Comparison of ENCODE assay signal across 15 cellular contexts in the genomic region with DNA sequence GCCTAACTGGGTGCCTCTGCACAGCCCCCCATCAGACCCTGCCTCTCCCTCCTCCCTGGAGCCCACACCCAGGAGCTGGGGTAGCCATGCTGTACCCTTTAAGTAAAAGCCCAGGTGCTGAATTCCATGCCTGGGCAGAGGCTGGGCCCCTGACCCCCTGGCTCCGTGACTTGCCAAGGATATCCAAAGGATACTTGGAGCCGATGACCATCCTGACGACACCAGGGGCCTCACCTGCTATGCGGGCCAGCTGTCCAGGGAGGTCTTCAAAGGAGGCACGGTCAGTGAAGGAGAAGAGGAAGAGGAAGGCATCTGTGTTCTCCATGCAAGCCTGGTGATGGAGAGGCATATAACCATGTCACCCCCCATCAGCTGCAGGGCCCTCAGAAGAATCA. TPM values are rescaled to one million over a fixed set of nuclear protein-coding genes. Genes with fewer than 3 reads are reported as not detected.
A peak's percentile ranks its signal among the peaks of the same experiment; 100 is the strongest.
DNase-seq lines count a peak whose midpoint lies in the region; ATAC-seq and TF ChIP-seq lines count a peak whose summit lies in the region.
"Had no signal": no experiment of that assay in that cellular context is flagged by ENCODE, and none has a peak within 500 bp of the region (broad histone marks: within the 10 kb centered on the region; RNA-seq: fewer than 3 reads in every experiment).

No MANE protein-coding gene starts in this region.

- H3K79me1 ChIP-seq in mesenchymal stem cell (replicated peaks; ENCODE audit: low read length, poor library complexity, severe bottlenecking), result peaks cover 5% of the 10 kb centered on the region

- H4K8ac ChIP-seq in mesenchymal stem cell (ENCODE audit: low read length), result no peak overlapping the region

- peaks cover 17% of the 10 kb centered on the region for H3K4me1 ChIP-seq in CD8-positive, alpha-beta memory T cell (ENCODE audit: insufficient read depth, low read length)
- H3K4me1 ChIP-seq in mesenchymal stem cell (ENCODE audit: control insufficient read depth, insufficient read depth, low read depth, low read length), result peaks cover 28% of the 10 kb centered on the region

- no peak overlapping the region for H3K4me3 Mint-ChIP-seq in CD8-positive, alpha-beta memory T cell
- no peak overlapping the region for H3K4me3 Mint-ChIP-seq in type B pancreatic cell
- H3K4me3 Mint-ChIP-seq: B cell; CD4-positive, alpha-beta T cell; H9 had no signal

- POLR2A ChIA-PET in CD8-positive, alpha-beta memory T cell (lab: Charles Lee), result no interaction called here
- POLR2A ChIA-PET in RWPE1 (lab: Yijun Ruan, JAX; ENCODE audit: low non-redundant PET), result no interaction called here

- no peak overlapping the region for H3K4me2 ChIP-seq in mesenchymal stem cell (ENCODE audit: low read length, poor library complexity, severe bottlenecking)

- CTCF ChIA-PET in CD8-positive, alpha-beta memory T cell (lab: Charles Lee), result interaction anchor here (1.3 to 1.4 kb wide), 2 partner anchors 14 to 16 kb away, joined by 3 read pairs; no protein-coding TSS in a partner anchor
- CTCF ChIA-PET in RWPE1 (lab: Yijun Ruan, JAX), result no interaction called here

- peaks cover 0 to 13% (median 5%) of the 10 kb centered on the region in 3 donors for H3K36me3 Mint-ChIP-seq in CD8-positive, alpha-beta memory T cell
- H3K36me3 Mint-ChIP-seq in type B pancreatic cell, result no peaks in the 10 kb centered on the region

- H3K36me3 ChIP-seq in CD8-positive, alpha-beta memory T cell (ENCODE audit: insufficient read depth, low read length), result no peaks in the 10 kb centered on the region
- H3K36me3 ChIP-seq in mesenchymal stem cell (ENCODE audit: control insufficient read depth in 1 of 2, insufficient read depth in 2 of 2, low read depth in 1 of 2, low read length in 2 of 2), result peaks cover 3 to 14% of the 10 kb centered on the region in 2 experiments

- H2BK15ac ChIP-seq in mesenchymal stem cell (ENCODE audit: low read depth, poor library complexity, severe bottlenecking), result no peak overlapping the region

- H3K27me3 Mint-ChIP-seq in CD8-positive, alpha-beta memory T cell, result peaks cover 15% of the 10 kb centered on the region in 2 donors
- peaks cover 24% of the 10 kb centered on the region for H3K27me3 Mint-ChIP-seq in type B pancreatic cell

- H2BK5ac ChIP-seq in mesenchymal stem cell (ENCODE audit: low read depth, low read length, poor library complexity, severe bottlenecking), result no peak overlapping the region

- peaks cover 15 to 21% (median 18%) of the 10 kb centered on the region in 3 donors for H3K4me1 Mint-ChIP-seq in CD8-positive, alpha-beta memory T cell
- peaks cover 9% of the 10 kb centered on the region for H3K4me1 Mint-ChIP-seq in type B pancreatic cell (ENCODE audit: unreplicated experiment)

- no peak overlapping the region for H3K4ac ChIP-seq in mesenchymal stem cell (ENCODE audit: low read depth in 1 of 2, low read length in 2 of 2)

- H3K27ac Mint-ChIP-seq in CD8-positive, alpha-beta memory T cell, result peak overlapping the region in 1 of 8 donors; percentile 36
- H3K27ac Mint-ChIP-seq in type B pancreatic cell, result peak overlapping the region; percentile 56
- H3K27ac Mint-ChIP-seq: B cell; CD4-positive, alpha-beta T cell had no signal

- H3K9ac ChIP-seq in mesenchymal stem cell (ENCODE audit: low read length), result no peak overlapping the region

- ATAC-seq in GM19395 (IDR thresholded peaks at IDR 0.05; ENCODE audit: unreplicated experiment), result no peak
- no peak for ATAC-seq in HG03039 (IDR thresholded peaks at IDR 0.05; ENCODE audit: unreplicated experiment)

- no peak overlapping the region for H3K14ac ChIP-seq in mesenchymal stem cell (ENCODE audit: low read length in 2 of 2)

- no peak overlapping the region for H2AFZ ChIP-seq in mesenchymal stem cell (ENCODE audit: low read depth, low read length)

- TF ChIP-seq CTCF in RWPE1 (conservative IDR thresholded peaks at IDR 0.05; ENCODE audit: low read depth), result no peak
- no peak for TF ChIP-seq CTCF in type B pancreatic cell (conservative IDR thresholded peaks at IDR 0.05)

- no peak overlapping the region for H2BK120ac ChIP-seq in mesenchymal stem cell (ENCODE audit: low read depth, low read length)

- no peak overlapping the region for H3K18ac ChIP-seq in mesenchymal stem cell (ENCODE audit: low read depth in 1 of 2, low read length in 2 of 2)

- no peaks in the 10 kb centered on the region for H3K9me3 Mint-ChIP-seq in CD8-positive, alpha-beta memory T cell
- H3K9me3 Mint-ChIP-seq in type B pancreatic cell, result no peaks in the 10 kb centered on the region
- H3K9me3 Mint-ChIP-seq: CD4-positive, alpha-beta T cell; H9 had no signal

- H3K27me3 ChIP-seq in CD8-positive, alpha-beta memory T cell (ENCODE audit: insufficient read depth, low read length, poor library complexity, severe bottlenecking), result peaks cover 3% of the 10 kb centered on the region
- H3K27me3 ChIP-seq in mesenchymal stem cell (ENCODE audit: control insufficient read depth in 1 of 2, insufficient read depth in 1 of 2, low read length in 2 of 2), result peaks cover 15% of the 10 kb centered on the region in 2 experiments

- peak overlapping the region; percentile 37 for H4K91ac ChIP-seq in mesenchymal stem cell (ENCODE audit: low read length)

- H2BK12ac ChIP-seq in mesenchymal stem cell (ENCODE audit: low read length in 2 of 2), result no peak overlapping the region

- H3K4me3 ChIP-seq in CD8-positive, alpha-beta memory T cell (ENCODE audit: low read length), result no peak overlapping the region
- no peak overlapping the region for H3K4me3 ChIP-seq in mesenchymal stem cell (ENCODE audit: insufficient read depth in 1 of 2, low read depth in 1 of 2, low read length in 2 of 2)

- H2AK5ac ChIP-seq in mesenchymal stem cell (ENCODE audit: low read length, severe bottlenecking), result peak overlapping the region; percentile 6

- 94% methylated on average over 5 of the region's 5 CpGs for WGBS in mesenchymal stem cell

- H3K9me3 ChIP-seq in CD8-positive, alpha-beta memory T cell (ENCODE audit: low read length), result no peaks in the 10 kb centered on the region
- peaks cover 3% of the 10 kb centered on the region for H3K9me3 ChIP-seq in mesenchymal stem cell (ENCODE audit: control insufficient read depth, low read length)

- peak overlapping the region; percentile 62 for H3K27ac ChIP-seq in CD8-positive, alpha-beta memory T cell (ENCODE audit: low read depth, low read length)
- H3K27ac ChIP-seq in RWPE1 (peak overlapping the region; percentile 3; the same call in 1 of the 2 replicates), mesenchymal stem cell (ENCODE audit: low read length, poor library complexity, severe bottlenecking) (no peak overlapping the region)
- H3K27ac ChIP-seq: HL-60 had no signal

- no peak overlapping the region for H3K23ac ChIP-seq in mesenchymal stem cell (ENCODE audit: low read length in 2 of 2)

- DNase-seq in CD8-positive, alpha-beta memory T cell, result peak in 1 of 5 donors; percentile 42
- DNase-seq in RWPE1 (ENCODE audit: low spot score) (no peak), mesenchymal stem cell (no peak), type B pancreatic cell (ENCODE audit: extremely low spot score, unreplicated experiment) (no peak), HPDE6-E6E7 (ENCODE audit: extremely low spot score) (no peak)
- DNase-seq: C1 segment of cervical spinal cord; CD4-positive, alpha-beta T cell; DND-41; GDM1; GOT3; H9 had no signal

RNA-seq across cellular contexts. Expression of gene CPLANE2, which starts 4.7 kb away (rescaled TPM):
- total RNA-seq in CD8-positive, alpha-beta memory T cell, result 1 to 10 TPM; 5.2 to 5.6 TPM
- polyA plus RNA-seq in CD8-positive, alpha-beta memory T cell, result 2.6 TPM
- polyA plus RNA-seq in mesenchymal stem cell (2013, experiment 1 of 2), result 3.3 TPM
- polyA plus RNA-seq in mesenchymal stem cell (2013, experiment 2 of 2), result 2.7 TPM
- total RNA-seq in type B pancreatic cell (ENCODE audit: low replicate concordance), result 11.1 and 12.9 TPM in 2 replicates

RNA-seq across cellular contexts. Expression of gene ARHGEF19, which starts 19.9 kb away (rescaled TPM):
- total RNA-seq in CD8-positive, alpha-beta memory T cell, result 1 to 10 TPM; 6.8 to 7.8 TPM
- polyA plus RNA-seq in CD8-positive, alpha-beta memory T cell, result 12.7 TPM
- polyA plus RNA-seq in mesenchymal stem cell (2013, experiment 1 of 2), result 4.5 TPM
- 4.5 TPM for polyA plus RNA-seq in mesenchymal stem cell (2013, experiment 2 of 2)
- 20.2 and 29.5 TPM in 2 replicates for total RNA-seq in type B pancreatic cell (ENCODE audit: low replicate concordance)
